In genomic region chr15:74156678-74157411, GRCh38 we compare ENCODE assay signal across 1 cellular context.
A peak's percentile ranks its signal among the peaks of the same experiment; 100 is the strongest.
TF ChIP-seq lines count a peak whose summit lies in the region.

No MANE protein-coding gene starts in this region.

TF ChIP-seq in GM12878, 131 proteins besides CTCF, POLR2A, EP300 and RAD21:
- TF ChIP-seq ZNF622 (IDR thresholded peaks at IDR 0.05) (no peak), TARDBP (IDR thresholded peaks at IDR 0.05; ENCODE audit: borderline replicate concordance) (no peak), KAT2A (conservative IDR thresholded peaks at IDR 0.05; ENCODE audit: control insufficient read depth, low read depth, low read length) (no peak), RUNX3 (IDR thresholded peaks at IDR 0.05; ENCODE audit: low read length) (0 out of 2 replicates have a peak, but pooled peaks have one; percentile 14), SKIL (IDR thresholded peaks at IDR 0.05; ENCODE audit: low read depth, poor library complexity, severe bottlenecking) (no peak), MEF2A (IDR thresholded peaks at IDR 0.05; ENCODE audit: insufficient read depth, low read depth, low read length) (no peak), SP1 (IDR thresholded peaks at IDR 0.05; ENCODE audit: low read depth, low read length) (no peak), ZNF217 (IDR thresholded peaks at IDR 0.05) (no peak)
